32 cellular contexts compared by ENCODE assay signal in the genomic region with DNA sequence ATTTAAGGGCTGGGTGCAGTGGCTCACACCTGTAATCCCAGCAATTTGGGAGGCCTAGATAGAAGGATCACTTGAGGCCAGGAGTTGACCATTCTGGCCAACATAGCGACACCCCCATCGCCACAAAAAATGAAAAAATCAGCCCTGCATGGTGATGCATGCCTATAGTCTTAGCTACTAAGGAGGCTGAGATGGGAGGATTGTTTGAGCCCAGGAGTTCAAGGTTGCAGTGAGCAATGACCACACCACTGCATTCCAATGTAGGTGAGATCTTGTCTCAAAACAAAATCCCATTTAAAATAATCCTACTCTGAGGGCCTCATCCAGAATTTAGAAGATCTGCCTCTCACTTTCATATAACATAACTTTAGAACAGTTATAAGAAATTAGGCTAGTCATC. TPM values are rescaled to one million over a fixed set of nuclear protein-coding genes. Genes with fewer than 3 reads are reported as not detected.
DNase-seq lines count a peak whose midpoint lies in the region; ATAC-seq, FAIRE-seq and TF ChIP-seq lines count a peak whose summit lies in the region.
"Had no signal": no experiment of that assay in that cellular context is flagged by ENCODE, and none has a peak within 500 bp of the region (broad histone marks: within the 10 kb centered on the region; RNA-seq: fewer than 3 reads in every experiment).

No MANE protein-coding gene starts in this region.

- CTCF ChIA-PET in GM12878 (lab: Yijun Ruan, JAX): interaction anchor here (0.6 to 14.2 kb wide), 11 partner anchors 7 to 326 kb away, joined by 3 to 154 read pairs (median 13); no protein-coding TSS in a partner anchor

- H3K36me3 Mint-ChIP-seq in activated naive CD8-positive, alpha-beta T cell: no peaks in the 10 kb centered on the region
- H3K36me3 Mint-ChIP-seq in activated naive CD8-positive, alpha-beta T cell treated with anti-CD3 and anti-CD28 coated beads for 36 hours: peaks cover 7% of the 10 kb centered on the region

- peak overlapping the region; percentile 23 for H3K27ac Mint-ChIP-seq in activated naive CD8-positive, alpha-beta T cell
- H3K27ac Mint-ChIP-seq in activated naive CD8-positive, alpha-beta T cell treated with anti-CD3 and anti-CD28 coated beads for 36 hours: no peak overlapping the region
- H3K27ac Mint-ChIP-seq: activated CD4-positive, alpha-beta memory T cell treated with anti-CD3 and anti-CD28 coated beads, Interleukin-2, amount 10 ng/mL, durations not matched to agents 7 days and 5 days; activated naive CD4-positive, alpha-beta T cell treated with anti-CD3 and anti-CD28 coated beads for 36 hours had no signal

- H3K36me3 ChIP-seq in MM.1S (replicated peaks; ENCODE audit: insufficient read depth, low read length): no peaks in the 10 kb centered on the region
- no peaks in the 10 kb centered on the region for H3K36me3 ChIP-seq in GM12878 (ENCODE audit: control insufficient read depth in 2 of 2, insufficient read depth in 2 of 2, low read length in 1 of 2)
- H3K36me3 ChIP-seq in thymus (ENCODE audit: control insufficient read depth, insufficient read depth): no peaks in the 10 kb centered on the region
- H3K36me3 ChIP-seq in pancreas: no peaks in the 10 kb centered on the region
- H3K36me3 ChIP-seq: brain microvascular endothelial cell, esophagus muscularis mucosa, left lung, upper lobe of left lung had no signal

- H3F3A ChIP-seq in MM.1S (ENCODE audit: insufficient read depth, low read length): peaks cover 37% of the 10 kb centered on the region

- no TSS peak for BruUV-seq in GM12878 (replicated peaks; lab: Mats Ljungman, UMichigan)

- no peak for FAIRE-seq in GM12878 (lab: Jason Lieb, UNC)
- FAIRE-seq in pancreas (lab: Jason Lieb, UNC): no peak
- FAIRE-seq: endometrium had no signal

- no peak for DNase-seq in activated naive CD8-positive, alpha-beta T cell treated with anti-CD3 and anti-CD28 coated beads for 36 hours
- DNase-seq in MM.1S (peak; percentile 2), GM12878 (ENCODE audit: low read depth, low spot score) (no peak), pancreas (no peak), AG08396 (ENCODE audit: low spot score) (no peak)
- DNase-seq: activated CD4-positive, alpha-beta memory T cell treated with anti-CD3 and anti-CD28 coated beads, Interleukin-2, amount 10 ng/mL, durations not matched to agents 7 days and 5 days; activated CD8-positive, alpha-beta memory T cell treated with anti-CD3 and anti-CD28 coated beads, Interleukin-2, amount 50 U/mL, for 4 hours; activated naive CD4-positive, alpha-beta T cell treated with anti-CD3 and anti-CD28 coated beads for 36 hours; amniotic stem cell; brain microvascular endothelial cell; cerebellar nuclear complex; foreskin fibroblast; HCEC 1CT; IMR-90; islet precursor cell; left lung; mesenchymal stem cell; NCI-H1092 treated with DMSO at 0.1 percent for 48 hours; NCI-H1694 treated with DMSO at 0.1 percent for 48 hours; NCI-H510A treated with DMSO at 0.1 percent for 48 hours; nucleus accumbens; Right ventricle myocardium superior; stimulated activated CD4-positive, alpha-beta T cell treated with anti-CD3 and anti-CD28 coated beads, Interleukin-4, amount 100 ng/mL, for 4 hours; substantia nigra; upper lobe of left lung had no signal

- TF ChIP-seq CTCF in MM.1S (IDR thresholded peaks at IDR 0.05; ENCODE audit: low read length): no peak
- TF ChIP-seq CTCF in GM12878 (IDR thresholded peaks at IDR 0.05 in 2 of 3, conservative IDR thresholded peaks at IDR 0.05 in 1 of 3; ENCODE audit: control insufficient read depth in 2 of 3, extremely low read depth in 1 of 3, insufficient read depth in 1 of 3, low read depth in 3 of 3, low read length in 3 of 3): no peak
- no peak for TF ChIP-seq CTCF in pancreas (IDR thresholded peaks at IDR 0.05)

- H3K4me3 ChIP-seq in MM.1S (ENCODE audit: low read length) (no peak overlapping the region), GM12878 (no peak overlapping the region), thymus (ENCODE audit: low read length) (no peak overlapping the region), pancreas (no peak overlapping the region)
- H3K4me3 ChIP-seq: esophagus muscularis mucosa, left lung, upper lobe of left lung had no signal

- POLR2A ChIA-PET in GM12878 (lab: Charles Lee): interaction anchor here (0.5 to 11.4 kb wide), 20 partner anchors 8 to 574 kb away, joined by 3 to 195 read pairs (median 10); partner anchors contain the start of gene AFTPH

- H3K4me1 ChIP-seq in MM.1S (ENCODE audit: low read length) (peaks cover 34% of the 10 kb centered on the region), GM12878 (ENCODE audit: control insufficient read depth, insufficient read depth, low read length) (peaks cover 53% of the 10 kb centered on the region), thymus (ENCODE audit: control insufficient read depth, insufficient read depth, low read length) (peaks cover 34% of the 10 kb centered on the region), pancreas (peaks cover 4 to 13% (median 12%) of the 10 kb centered on the region in 3 donors)

- H3K4me2 ChIP-seq in MM.1S (ENCODE audit: low read depth, low read length) (no peak overlapping the region), GM12878 (ENCODE audit: control insufficient read depth, insufficient read depth) (no peak overlapping the region)

- H3K9me3 Mint-ChIP-seq in activated naive CD8-positive, alpha-beta T cell (ENCODE audit: low read depth): no peaks in the 10 kb centered on the region
- H3K9me3 Mint-ChIP-seq in activated naive CD8-positive, alpha-beta T cell treated with anti-CD3 and anti-CD28 coated beads for 36 hours: no peaks in the 10 kb centered on the region
- H3K9me3 Mint-ChIP-seq: activated CD4-positive, alpha-beta memory T cell treated with anti-CD3 and anti-CD28 coated beads, Interleukin-2, amount 10 ng/mL, durations not matched to agents 7 days and 5 days; activated naive CD4-positive, alpha-beta T cell treated with anti-CD3 and anti-CD28 coated beads for 36 hours; T-helper 2 cell treated with Interferon-gamma antibody and Interleukin-4, amounts not matched to agents 5 μg/mL and 100 μg/mL, for 36 hours had no signal

- TF ChIP-seq POLR2A in GM12878 (IDR thresholded peaks at IDR 0.05; ENCODE audit: low read depth, low read length): no peak

- H3K79me2 ChIP-seq in MM.1S (ENCODE audit: low read length) (peaks cover 21% of the 10 kb centered on the region), GM12878 (ENCODE audit: control insufficient read depth, insufficient read depth, low read length) (peaks cover 62% of the 10 kb centered on the region)

- H3K27me3 Mint-ChIP-seq in activated naive CD8-positive, alpha-beta T cell: no peaks in the 10 kb centered on the region
- no peaks in the 10 kb centered on the region for H3K27me3 Mint-ChIP-seq in activated naive CD8-positive, alpha-beta T cell treated with anti-CD3 and anti-CD28 coated beads for 36 hours

- SMC1A ChIA-PET in GM12878 (lab: Charles Lee; ENCODE audit: uncharacterized antibody, unreplicated experiment): interaction anchor here (0.9 to 33.0 kb wide), 15 partner anchors 8 to 208 kb away, joined by 3 to 945 read pairs (median 10); no protein-coding TSS in a partner anchor

- no peak overlapping the region for H2AFZ ChIP-seq in MM.1S (ENCODE audit: low read length)
- no peak overlapping the region for H2AFZ ChIP-seq in GM12878 (ENCODE audit: control insufficient read depth, low read depth, low read length)

- H3K27ac ChIP-seq in MM.1S (ENCODE audit: low read length) (no peak overlapping the region), GM12878 (ENCODE audit: control insufficient read depth, insufficient read depth) (peak overlapping the region; percentile 25; the same call in 1 of the 2 replicates), thymus (ENCODE audit: low read depth) (peak overlapping the region; percentile 53), pancreas (no peak overlapping the region)
- H3K27ac ChIP-seq: 22Rv1, brain microvascular endothelial cell, esophagus muscularis mucosa, left lung, upper lobe of left lung had no signal

- intact Hi-C loops in GM12878 (cut with micrococcal nuclease; ENCODE audit: unreplicated experiment) (no loop called here), pancreas (cut with DNase I) (no loop called here)

- no peak overlapping the region for H3K4me3 Mint-ChIP-seq in activated naive CD8-positive, alpha-beta T cell
- no peak overlapping the region for H3K4me3 Mint-ChIP-seq in activated naive CD8-positive, alpha-beta T cell treated with anti-CD3 and anti-CD28 coated beads for 36 hours
- H3K4me3 Mint-ChIP-seq: activated CD4-positive, alpha-beta memory T cell treated with anti-CD3 and anti-CD28 coated beads, Interleukin-2, amount 10 ng/mL, durations not matched to agents 7 days and 5 days; activated naive CD4-positive, alpha-beta T cell treated with anti-CD3 and anti-CD28 coated beads for 36 hours had no signal

- H3K27me3 ChIP-seq in MM.1S (replicated peaks; ENCODE audit: insufficient read depth, low read length) (no peaks in the 10 kb centered on the region), GM12878 (replicated peaks in 1 of 2; ENCODE audit: control insufficient read depth in 2 of 2, insufficient read depth in 2 of 2, low read length in 1 of 2) (no peaks in the 10 kb centered on the region), thymus (ENCODE audit: control insufficient read depth, insufficient read depth) (no peaks in the 10 kb centered on the region), pancreas (no peaks in the 10 kb centered on the region)
- H3K27me3 ChIP-seq: brain microvascular endothelial cell, esophagus muscularis mucosa, left lung, upper lobe of left lung had no signal

- H3K9me3 ChIP-seq in MM.1S (replicated peaks; ENCODE audit: insufficient read depth, low read length) (no peaks in the 10 kb centered on the region), GM12878 (replicated peaks; ENCODE audit: control insufficient read depth, insufficient read depth, low read length) (no peaks in the 10 kb centered on the region), thymus (ENCODE audit: control insufficient read depth) (no peaks in the 10 kb centered on the region), pancreas (peaks cover 0 to 3% (median 0%) of the 10 kb centered on the region in 4 donors)
- H3K9me3 ChIP-seq: left lung, upper lobe of left lung had no signal

- RAD21 ChIA-PET in GM12878 (lab: Charles Lee; ENCODE audit: unreplicated experiment): interaction anchor here (0.9 to 15.4 kb wide), 19 partner anchors 7 to 259 kb away, joined by 3 to 514 read pairs (median 8); no protein-coding TSS in a partner anchor

- ATAC-seq in GM12878 (no peak), pancreas (no peak), GM18909 (IDR thresholded peaks at IDR 0.05; ENCODE audit: poor library complexity, unreplicated experiment) (no peak)
- ATAC-seq: left lung had no signal

- H3K9ac ChIP-seq in MM.1S (ENCODE audit: low read length) (no peak overlapping the region), GM12878 (ENCODE audit: control insufficient read depth, insufficient read depth, low read length) (no peak overlapping the region)

- in situ Hi-C loops in GM12878 (cut with MboI): no loop called here

- no peak for TF ChIP-seq EP300 in GM12878 (IDR thresholded peaks at IDR 0.05; ENCODE audit: borderline replicate concordance in 1 of 2, control insufficient read depth in 1 of 2, low read depth in 2 of 2, low read length in 2 of 2)

- H3K4me1 Mint-ChIP-seq in activated naive CD8-positive, alpha-beta T cell (ENCODE audit: low read depth): peaks cover 70% of the 10 kb centered on the region
- H3K4me1 Mint-ChIP-seq in activated naive CD8-positive, alpha-beta T cell treated with anti-CD3 and anti-CD28 coated beads for 36 hours: peaks cover 68% of the 10 kb centered on the region

- no peaks in the 10 kb centered on the region for H3K9me2 ChIP-seq in MM.1S (replicated peaks; ENCODE audit: insufficient read depth, low read length)

- H4K20me1 ChIP-seq in MM.1S (ENCODE audit: insufficient read depth, low read length) (peaks cover 3% of the 10 kb centered on the region; the same call in 1 of the 2 replicates), GM12878 (ENCODE audit: control insufficient read depth, insufficient read depth) (no peaks in the 10 kb centered on the region)

- WGBS in GM12878 (ENCODE audit: insufficient coverage, insufficient replicate concordance, low lambda C conversion rate, missing lambda C conversion rate): 2% methylated on average over 2 of the region's 2 CpGs
- WGBS in thymus: 96% methylated on average over 2 of the region's 2 CpGs
- 95 to 98% methylated on average over 2 of the region's 2 CpGs for WGBS in pancreas, 2 donors

- TF ChIP-seq RAD21 in GM12878 (IDR thresholded peaks at IDR 0.05; ENCODE audit: insufficient read depth, low read depth, low read length): no peak

RNA-seq across cellular contexts. Expression of gene SERTAD2, which starts 2.7 kb away (rescaled TPM):
- total RNA-seq in activated naive CD8-positive, alpha-beta T cell treated with anti-CD3 and anti-CD28 coated beads for 36 hours: 10 to 100 TPM; 22.7 to 23.3 TPM
- 31.9 and 37.0 TPM in 2 replicates for total RNA-seq in GM12878 (2013; cell fraction: nucleolus; rRNA removed)
- total RNA-seq in GM12878 (2014; rRNA removed) (11.5 and 14.4 TPM in 2 replicates), GM12878 (2014; rRNA removed; fragmentation: Illumina TruSeq; extraction: Trizol) (12.0 and 12.5 TPM in 2 replicates), GM12878 (2021) (27.8 and 28.5 TPM in 2 replicates), pancreas (1 to 10 TPM; 3.1 to 9.4 (median 4.7) TPM)
- 27.5 TPM for polyA plus RNA-seq in GM12878 (2011; ENCODE audit: low read depth)
- polyA plus RNA-seq in GM12878 (2011; rRNA removed) (22.5 and 23.5 TPM in 2 replicates), GM12878 (2014; fragmentation: Illumina TruSeq; extraction: Trizol) (24.8 and 25.0 TPM in 2 replicates), GM12878 (2014; fragmentation: Nextera tagmentation; extraction: Ambion mirVana) (1 to 10 TPM; 7.9 TPM), GM12878 (2014; rRNA removed) (28.6 and 28.7 TPM in 2 replicates), GM12878 (2016; fragmentation: Nextera tagmentation; extraction: Ambion mirVana) (10 to 100 TPM; 19.4 to 20.8 TPM), thymus (37.6 TPM), pancreas (1 to 10 TPM; 2.2 to 3.2 TPM)
- polyA plus RNA-seq in GM12878 (2011; cell fraction: cytosol; rRNA removed): 27.5 and 27.6 TPM in 2 replicates
- 30.6 and 44.1 TPM in 2 replicates for polyA plus RNA-seq in GM12878 (2011; cell fraction: nucleus; rRNA removed)
- 19.6 and 29.4 TPM in 2 replicates for polyA plus RNA-seq in GM12878 (2012)
- polyA minus RNA-seq in GM12878 (2011; rRNA and poly(A)+ RNA removed): 30.0 and 30.9 TPM in 2 replicates
- 20.3 and 32.3 TPM in 2 replicates for polyA minus RNA-seq in GM12878 (2011; cell fraction: cytosol; rRNA and poly(A)+ RNA removed)
- polyA minus RNA-seq in GM12878 (2011; cell fraction: nucleus; rRNA and poly(A)+ RNA removed): 59.5 and 130 TPM in 2 replicates

Comparison
In these comparisons a context has a peak if more than half of its experiments do, and no peak if none do; other contexts are left out.
1. H3K27ac ChIP-seq: peak in GM12878 (single experiment) and thymus (single experiment); none in MM.1S (single experiment) and pancreas (0 of 4).